8 cellular contexts compared by ENCODE assay signal in genomic region chr6:2766767-2767314, GRCh38. TPM values are rescaled to one million over a fixed set of nuclear protein-coding genes. Genes with fewer than 3 reads are reported as not detected.
DNase-seq lines count a peak whose midpoint lies in the region; ATAC-seq and TF ChIP-seq lines count a peak whose summit lies in the region.

No MANE protein-coding gene starts in this region.

- no peak overlapping the region for H2AFZ ChIP-seq in GM23338

- ATAC-seq in GM23338 (no peak), HG03442 (IDR thresholded peaks at IDR 0.05; ENCODE audit: unreplicated experiment) (no peak), GM18505 (IDR thresholded peaks at IDR 0.05; ENCODE audit: unreplicated experiment) (no peak)

- DNase-seq in GM23338 (ENCODE audit: low spot score) (no peak), RPMI8226 (peak; percentile 33), esophagus muscularis mucosa (ENCODE audit: extremely low spot score) (no peak), progenitor cell of endocrine pancreas (ENCODE audit: low spot score, unreplicated experiment) (no peak), NCI-H1048 (lab: John Stamatoyannopoulos, UW) (no peak), NCI-H1105 treated with DMSO at 0.1 percent for 48 hours (lab: John Stamatoyannopoulos, UW) (no peak)

- H3K9me3 Mint-ChIP-seq in GM23338 (0 out of 3 replicates have a peak, but pooled peaks cover 4% of the 10 kb centered on the region), progenitor cell of endocrine pancreas (ENCODE audit: low read depth) (no peaks in the 10 kb centered on the region)

- intact Hi-C loops in esophagus muscularis mucosa (cut with DNase I), result no loop called here

- peak overlapping the region; percentile 83 for H3K4me3 ChIP-seq in GM23338
- peak overlapping the region; percentile 77 to 96 (median 89) for H3K4me3 ChIP-seq in esophagus muscularis mucosa

- under 1% methylated on average over 10 of the region's 10 CpGs for WGBS in esophagus muscularis mucosa

- peaks cover 7% of the 10 kb centered on the region for H3K27me3 Mint-ChIP-seq in GM23338 (ENCODE audit: insufficient read depth, low read depth, poor library complexity)
- H3K27me3 Mint-ChIP-seq in progenitor cell of endocrine pancreas, result no peaks in the 10 kb centered on the region

- peak overlapping the region; percentile 94 for H3K4me2 ChIP-seq in GM23338

- H3K27ac ChIP-seq in GM23338 (ENCODE audit: low read depth) (no peak overlapping the region), esophagus muscularis mucosa (replicated peaks in 1 of 4) (peak overlapping the region; percentile 95 to 98 (median 97))

- H4K20me1 ChIP-seq in GM23338 (replicated peaks; ENCODE audit: insufficient read depth), result peaks cover 52% of the 10 kb centered on the region

- H3K9me2 ChIP-seq in GM23338 (ENCODE audit: insufficient read depth), result no peaks in the 10 kb centered on the region

- TF ChIP-seq CTCF in GM23338 (conservative IDR thresholded peaks at IDR 0.05; ENCODE audit: low read depth in 2 of 2) (no peak), esophagus muscularis mucosa (IDR thresholded peaks at IDR 0.05) (peak in 1 of 3 experiments; percentile 21), progenitor cell of endocrine pancreas (IDR thresholded peaks at IDR 0.05; ENCODE audit: unreplicated experiment) (no peak)

- peaks cover 12% of the 10 kb centered on the region; the same call in 2 of the 3 replicates for H3K36me3 Mint-ChIP-seq in GM23338 (ENCODE audit: low read depth)
- H3K36me3 Mint-ChIP-seq in progenitor cell of endocrine pancreas (ENCODE audit: insufficient read depth), result peaks cover 6% of the 10 kb centered on the region

- H3K4me1 ChIP-seq in GM23338 (ENCODE audit: insufficient read depth) (peaks cover 35% of the 10 kb centered on the region), esophagus muscularis mucosa (peaks cover 42 to 63% (median 50%) of the 10 kb centered on the region in 4 donors)

- peaks cover 5% of the 10 kb centered on the region; the same call in 1 of the 2 replicates for H3K27me3 ChIP-seq in GM23338 (ENCODE audit: insufficient read depth)
- H3K27me3 ChIP-seq in esophagus muscularis mucosa, result no peaks in the 10 kb centered on the region

- H3K36me3 ChIP-seq in GM23338 (ENCODE audit: insufficient read depth), result no peaks in the 10 kb centered on the region
- H3K36me3 ChIP-seq in esophagus muscularis mucosa, result peaks cover 0 to 17% (median 2%) of the 10 kb centered on the region in 4 donors

- no peaks in the 10 kb centered on the region for H3F3A ChIP-seq in GM23338 (replicated peaks; ENCODE audit: low read depth)

- peaks cover 57% of the 10 kb centered on the region for H3K79me2 ChIP-seq in GM23338 (replicated peaks; ENCODE audit: insufficient read depth)

- H3K4me3 Mint-ChIP-seq in GM23338 (peak overlapping the region; percentile 90), progenitor cell of endocrine pancreas (ENCODE audit: low read depth) (peak overlapping the region; percentile 89)

- H3K4me1 Mint-ChIP-seq in GM23338 (peaks cover 38% of the 10 kb centered on the region), progenitor cell of endocrine pancreas (ENCODE audit: low read depth) (peaks cover 29% of the 10 kb centered on the region)

- H3K9me3 ChIP-seq in esophagus muscularis mucosa, result no peaks in the 10 kb centered on the region

- H3K27ac Mint-ChIP-seq in GM23338 (no peak overlapping the region), progenitor cell of endocrine pancreas (peak overlapping the region; percentile 93)

- no peak for TF ChIP-seq EP300 in esophagus muscularis mucosa (IDR thresholded peaks at IDR 0.05)

- TF ChIP-seq POLR2A in esophagus muscularis mucosa (IDR thresholded peaks at IDR 0.05; ENCODE audit: low read depth), result no peak
- TF ChIP-seq POLR2A in GM18505 (IDR thresholded peaks at IDR 0.05; ENCODE audit: borderline replicate concordance, extremely low read depth, insufficient read depth, insufficient read length), result no peak

TF ChIP-seq in GM23338, 12 proteins besides CTCF, POLR2A, EP300 and RAD21 (continues in another document):
- TF ChIP-seq CREB1 (CRISPR knock-in tag; IDR thresholded peaks at IDR 0.05; ENCODE audit: low read depth), result no peak
- no peak for TF ChIP-seq ETS1 (IDR thresholded peaks at IDR 0.05)
- no peak for TF ChIP-seq ZNF462 (CRISPR knock-in tag; IDR thresholded peaks at IDR 0.05)
- TF ChIP-seq POLR2AphosphoS5 (IDR thresholded peaks at IDR 0.05; ENCODE audit: low read depth), result no peak
- no peak for TF ChIP-seq EZH2phosphoT487 (IDR thresholded peaks at IDR 0.05; ENCODE audit: unreplicated experiment)

RNA-seq across cellular contexts. Expression of gene WRNIP1, which starts 1.6 kb away (rescaled TPM):
- total RNA-seq in GM23338 (2014; rRNA removed; shearing (Covaris generic)), result 50.4 and 66.0 TPM in 2 replicates
- polyA plus RNA-seq in GM23338 (2016; fragmentation: Nextera tagmentation; extraction: Ambion mirVana), result 27.6 and 34.8 TPM in 2 replicates
- total RNA-seq in esophagus muscularis mucosa (10 to 100 TPM; 55.2 to 77.2 (median 63.7) TPM), progenitor cell of endocrine pancreas (40.4 and 42.5 TPM in 2 replicates)

RNA-seq across cellular contexts. Expression of gene MYLK4, which starts 16.1 kb away (rescaled TPM):
- total RNA-seq in GM23338 (2014; rRNA removed; shearing (Covaris generic)), result 0.12 and 0.17 TPM in 2 replicates
- polyA plus RNA-seq in GM23338 (2016; fragmentation: Nextera tagmentation; extraction: Ambion mirVana), result 0.03 TPM in 2 replicates
- under 1 TPM; 0.33 to 0.45 (median 0.38) TPM for total RNA-seq in esophagus muscularis mucosa
- 0.60 and 0.80 TPM in 2 replicates for total RNA-seq in progenitor cell of endocrine pancreas
